Comparison of ENCODE assay signal across 17 cellular contexts in the genomic region with DNA sequence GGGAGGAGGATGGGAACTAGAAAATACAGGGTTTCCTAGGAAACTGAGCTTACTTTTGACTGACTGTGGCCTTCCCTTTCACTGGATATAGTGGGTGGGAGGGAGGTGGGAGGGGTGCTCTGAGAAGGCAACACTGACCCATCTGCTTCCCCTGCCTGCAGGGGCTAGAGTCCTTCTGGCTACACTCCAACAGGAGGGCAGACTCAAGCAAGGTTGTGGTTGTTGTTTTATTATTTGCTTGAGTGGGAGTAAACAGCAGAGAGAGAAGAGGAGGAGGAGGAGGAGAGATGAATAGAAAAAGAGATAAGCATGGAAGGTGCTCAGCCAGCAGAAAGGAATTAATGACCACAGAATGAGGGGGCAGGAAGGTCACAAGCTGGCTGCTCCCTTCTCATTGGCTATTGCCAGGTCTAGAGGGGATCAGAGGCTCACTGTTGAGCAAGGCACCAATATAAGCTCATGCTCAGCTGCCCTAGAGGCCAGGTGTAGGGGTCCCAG.
DNase-seq lines count a peak whose midpoint lies in the region; ATAC-seq and TF ChIP-seq lines count a peak whose summit lies in the region.
"Had no signal": no experiment of that assay in that cellular context is flagged by ENCODE, and none has a peak within 500 bp of the region (broad histone marks: within the 10 kb centered on the region; RNA-seq: fewer than 3 reads in every experiment).

No MANE protein-coding gene starts in this region.

- no peak for TF ChIP-seq CTCF in foreskin keratinocyte (conservative IDR thresholded peaks at IDR 0.05)
- no peak for TF ChIP-seq CTCF in suprapubic skin (IDR thresholded peaks at IDR 0.05)
- no peak for TF ChIP-seq CTCF in ascending aorta (IDR thresholded peaks at IDR 0.05)

- ATAC-seq in foreskin keratinocyte, result peak; percentile 23
- ATAC-seq in naive thymus-derived CD8-positive, alpha-beta T cell, result no peak
- ATAC-seq: activated T-helper 17 cell treated with anti-CD3 and anti-CD28 coated beads, Interleukin-2, amount 50 U/mL, for 72 hours had no signal

- peaks cover 25 to 61% (median 43%) of the 10 kb centered on the region in 4 donors for H3K4me1 Mint-ChIP-seq in naive thymus-derived CD8-positive, alpha-beta T cell

- TF ChIP-seq EP300 in suprapubic skin (IDR thresholded peaks at IDR 0.05), result no peak

- H3K36me3 ChIP-seq in suprapubic skin (no peaks in the 10 kb centered on the region), ascending aorta (no peaks in the 10 kb centered on the region)
- H3K36me3 ChIP-seq: Peyer's patch had no signal

- H3K4me3 ChIP-seq in suprapubic skin (no peak overlapping the region), ascending aorta (no peak overlapping the region)
- H3K4me3 ChIP-seq: Peyer's patch had no signal

- intact Hi-C loops in ascending aorta (cut with DNase I), result no loop called here

- POLR2A ChIA-PET in naive thymus-derived CD8-positive, alpha-beta T cell (lab: Charles Lee), result interaction anchor here (0.6 to 1.3 kb wide), 3 partner anchors 21 to 147 kb away, joined by 3 to 4 read pairs (median 3); no protein-coding TSS in a partner anchor

- no peaks in the 10 kb centered on the region for H3K9me3 ChIP-seq in suprapubic skin
- no peaks in the 10 kb centered on the region for H3K9me3 ChIP-seq in ascending aorta
- H3K9me3 ChIP-seq: Peyer's patch had no signal

- H3K9me3 Mint-ChIP-seq in naive thymus-derived CD8-positive, alpha-beta T cell, result peaks cover 0 to 1% (median 0%) of the 10 kb centered on the region in 9 donors
- H3K9me3 Mint-ChIP-seq: activated T-helper 17 cell treated with anti-CD3 and anti-CD28 coated beads, Interleukin-2, amount 50 U/mL, for 72 hours; HFFc6; IgD-negative memory B cell; nephron had no signal

- H3K27ac ChIP-seq in foreskin keratinocyte (no peak overlapping the region), suprapubic skin (peak overlapping the region; percentile 20), ascending aorta (no peak overlapping the region)

- no peaks in the 10 kb centered on the region for H3K27me3 Mint-ChIP-seq in naive thymus-derived CD8-positive, alpha-beta T cell
- H3K27me3 Mint-ChIP-seq: activated CD4-positive, alpha-beta memory T cell treated with anti-CD3 and anti-CD28 coated beads for 36 hours; activated T-helper 17 cell treated with anti-CD3 and anti-CD28 coated beads, Interleukin-2, amount 50 U/mL, for 72 hours; IgD-negative memory B cell had no signal

- peaks cover 18% of the 10 kb centered on the region for H3K4me1 ChIP-seq in foreskin keratinocyte
- H3K4me1 ChIP-seq in suprapubic skin, result peaks cover 18% of the 10 kb centered on the region
- peaks cover 0 to 2% of the 10 kb centered on the region in 2 donors for H3K4me1 ChIP-seq in ascending aorta

- H3K4me3 Mint-ChIP-seq in naive thymus-derived CD8-positive, alpha-beta T cell, result no peak overlapping the region
- H3K4me3 Mint-ChIP-seq: activated CD4-positive, alpha-beta memory T cell treated with anti-CD3 and anti-CD28 coated beads for 36 hours; activated T-helper 17 cell treated with anti-CD3 and anti-CD28 coated beads, Interleukin-2, amount 50 U/mL, for 72 hours; HFFc6; IgD-negative memory B cell; nephron had no signal

- TF ChIP-seq POLR2A in suprapubic skin (IDR thresholded peaks at IDR 0.05), result no peak

- DNase-seq in NCI-H1694 (lab: John Stamatoyannopoulos, UW) (peak; percentile 68), NCI-H1694 treated with DMSO at 0.1 percent for 48 hours (lab: John Stamatoyannopoulos, UW) (no peak), NCI-H82 (lab: John Stamatoyannopoulos, UW) (peak; percentile 64), foreskin keratinocyte (no peak), suprapubic skin (ENCODE audit: low spot score in 2 of 2) (no peak), ascending aorta (ENCODE audit: low spot score in 2 of 2) (no peak), hepatic stellate cell (ENCODE audit: low spot score) (no peak)
- no peak for DNase-seq in naive thymus-derived CD8-positive, alpha-beta T cell
- DNase-seq: 8988T; activated CD4-positive, alpha-beta memory T cell treated with anti-CD3 and anti-CD28 coated beads for 36 hours; COR-L47; effector CD8-positive, alpha-beta T cell; HFFc6; Peyer's patch had no signal

- H3K36me3 Mint-ChIP-seq in naive thymus-derived CD8-positive, alpha-beta T cell, result peaks cover 0 to 9% (median 7%) of the 10 kb centered on the region in 3 donors
- H3K36me3 Mint-ChIP-seq: IgD-negative memory B cell had no signal

- H3K27me3 ChIP-seq in foreskin keratinocyte (no peaks in the 10 kb centered on the region), suprapubic skin (no peaks in the 10 kb centered on the region), ascending aorta (no peaks in the 10 kb centered on the region)
- H3K27me3 ChIP-seq: Peyer's patch had no signal

- no peak overlapping the region for H3K27ac Mint-ChIP-seq in naive thymus-derived CD8-positive, alpha-beta T cell
- H3K27ac Mint-ChIP-seq: activated CD4-positive, alpha-beta memory T cell treated with anti-CD3 and anti-CD28 coated beads for 36 hours; activated T-helper 17 cell treated with anti-CD3 and anti-CD28 coated beads, Interleukin-2, amount 50 U/mL, for 72 hours; HFFc6; IgD-negative memory B cell; nephron had no signal

Comparison
In these comparisons a context has a peak if more than half of its experiments do, and no peak if none do; other contexts are left out.
1. DNase-seq: peak in NCI-H1694 (single experiment) and NCI-H82 (single experiment); none in NCI-H1694 treated with DMSO at 0.1 percent for 48 hours (single experiment), foreskin keratinocyte (0 of 2), suprapubic skin (0 of 2), naive thymus-derived CD8-positive, alpha-beta T cell (0 of 10), ascending aorta (0 of 2) and hepatic stellate cell (single experiment).